ENCODE assay signal across 27 cellular contexts in genomic region chr4:25301471-25301870, GRCh38.
"Had no signal": no experiment of that assay in that cellular context is flagged by ENCODE, and none has a peak within 500 bp of the region (broad histone marks: within the 10 kb centered on the region; RNA-seq: fewer than 3 reads in every experiment).

No MANE protein-coding gene starts in this region.

- H3K27me3 ChIP-seq: hepatocyte, ovary, suprapubic skin, vagina had no signal

- H3K36me3 ChIP-seq: heart right ventricle, ovary, prostate gland, suprapubic skin, thoracic aorta, tibial artery, vagina had no signal

- ATAC-seq: heart right ventricle; left ventricle myocardium superior; mucosa of descending colon; naive thymus-derived CD4-positive, alpha-beta T cell; natural killer cell treated with Interleukin-12 subunit alpha and Interleukin-12 subunit beta and Interleukin-15 and Interleukin-18, amount 100 ng/mL, for 72 hours; right cardiac atrium; sciatic nerve; stimulated activated naive B cell treated with anti-CD40 and anti-IgM and Interleukin-4, amounts not matched to agents 10 μg/mL and 1 μg/mL and 100 μg/mL, for 72 hours; stimulated activated naive CD8-positive, alpha-beta T cell treated with anti-CD3 and anti-CD28 coated beads, Interleukin-15, Interleukin-2, amounts not matched to agents 100 U/mL and 50 U/mL, for 24 hours had no signal

- H3K9me3 ChIP-seq: heart right ventricle, mucosa of descending colon, ovary, prostate gland, suprapubic skin, thoracic aorta, tibial artery, vagina had no signal

- H3K4me1 ChIP-seq: heart right ventricle, prostate gland, tibial artery, vagina had no signal

- DNase-seq: heart right ventricle; islet precursor cell; left ventricle myocardium superior; mesendoderm; midbrain; mucosa of descending colon; naive thymus-derived CD4-positive, alpha-beta T cell; ovary; retina; right cardiac atrium; stimulated activated CD4-positive, alpha-beta T cell treated with anti-CD3 and anti-CD28 coated beads, Interleukin-12 subunit alpha, Interleukin-12 subunit beta, amount 100 ng/mL, for 4 hours; stimulated activated CD4-positive, alpha-beta T cell treated with anti-CD3 and anti-CD28 coated beads, Interleukin-15, amount 100 ng/mL, for 24 hours; stimulated activated CD4-positive, alpha-beta T cell treated with anti-CD3 and anti-CD28 coated beads, Interleukin-2, amount 100 ng/mL, for 24 hours; stimulated activated CD4-positive, alpha-beta T cell treated with anti-CD3 and anti-CD28 coated beads, Interleukin-4, amount 100 ng/mL, for 1 hour; stimulated activated naive B cell treated with anti-CD40 and anti-IgM and Interleukin-4, amounts not matched to agents 10 μg/mL and 1 μg/mL and 100 μg/mL, for 72 hours; stimulated activated naive CD8-positive, alpha-beta T cell treated with anti-CD3 and anti-CD28 coated beads, Interleukin-15, Interleukin-2, amounts not matched to agents 100 U/mL and 50 U/mL, for 24 hours; tibial artery; trophoblast cell had no signal

- H3K27ac ChIP-seq: heart right ventricle, hepatocyte, ovary, thoracic aorta, tibial artery, vagina had no signal

- H3K4me3 ChIP-seq: heart right ventricle, hepatocyte, lung, mucosa of descending colon, ovary, prostate gland, skin epidermis, suprapubic skin, thoracic aorta, tibial artery, vagina had no signal
